8 cellular contexts compared by ENCODE assay signal in genomic region chr17:44326867-44327444, GRCh38. TPM values are rescaled to one million over a fixed set of nuclear protein-coding genes. Genes with fewer than 3 reads are reported as not detected.
DNase-seq lines count a peak whose midpoint lies in the region; ATAC-seq and TF ChIP-seq lines count a peak whose summit lies in the region.

No MANE protein-coding gene starts in this region.

- 21 to 29% (median 25%) methylated on average over 25 to 30 of the region's 30 CpGs for WGBS in adrenal gland, 4 donors

- no peaks in the 10 kb centered on the region for H3K9me3 Mint-ChIP-seq in T-cell

- no peak for TF ChIP-seq CTCF in adrenal gland (IDR thresholded peaks at IDR 0.05)
- TF ChIP-seq CTCF in uterus (IDR thresholded peaks at IDR 0.05): peak in 1 of 4 experiments; percentile 70

- intact Hi-C loops in adrenal gland (cut with DNase I) (loop anchor here in 1 of 2 donors (2.0 kb wide), 1 partner anchor 108 kb away; the partner anchor contains the start of gene UBTF), left cardiac atrium (cut with DNase I) (loop anchor here in 1 of 2 donors (5.0 kb wide), 1 partner anchor 110 kb away; the partner anchor contains the start of gene UBTF), uterus (cut with DNase I; ENCODE audit: low total_unique reads) (no loop called here)

- H3K9me3 ChIP-seq in adrenal gland (replicated peaks in 1 of 3) (no peaks in the 10 kb centered on the region), uterus (no peaks in the 10 kb centered on the region)

- H3K36me3 ChIP-seq in adrenal gland (replicated peaks in 1 of 2) (peaks cover 0 to 6% of the 10 kb centered on the region in 2 donors), uterus (no peaks in the 10 kb centered on the region)

- H3K27ac Mint-ChIP-seq in T-cell: peak overlapping the region; percentile 85 to 88

- no peak for TF ChIP-seq POLR2A in adrenal gland (IDR thresholded peaks at IDR 0.05)
- TF ChIP-seq POLR2A in uterus (IDR thresholded peaks at IDR 0.05): peak in 1 of 2 donors; percentile 8

- no peaks in the 10 kb centered on the region for H3K36me3 Mint-ChIP-seq in T-cell

- H3K27me3 ChIP-seq in adrenal gland (no peaks in the 10 kb centered on the region), uterus (no peaks in the 10 kb centered on the region)

- CTCF ChIA-PET in T-cell (lab: Charles Lee): interaction anchor here in 1 of 2 donors (0.6 to 1.0 kb wide), 9 partner anchors 19 to 203 kb away, joined by 3 to 7 read pairs (median 4); partner anchors contain the start of genes HDAC5, RUNDC3A, TMUB2 and UBTF

- peaks cover 11 to 40% (median 36%) of the 10 kb centered on the region in 3 donors for H3K4me1 Mint-ChIP-seq in T-cell

- peak; percentile 88 for DNase-seq in GF-D8 (lab: John Stamatoyannopoulos, UW)
- peak; percentile 92 for DNase-seq in NCI-H1694 treated with DMSO at 0.1 percent for 48 hours (lab: John Stamatoyannopoulos, UW)
- DNase-seq in T-cell: peak; percentile 84 to 96 (median 92)
- peak; percentile 97 to 98 (median 98) for DNase-seq in adrenal gland
- peak; percentile 97 for DNase-seq in left cardiac atrium
- peak; percentile 92 for DNase-seq in renal cortical epithelial cell (ENCODE audit: low read depth)
- DNase-seq in uterus: peak; percentile 96 to 97

- H3K27me3 Mint-ChIP-seq in T-cell: no peaks in the 10 kb centered on the region

- POLR2A ChIA-PET in T-cell (lab: Charles Lee): interaction anchor here in 1 of 2 donors (0.5 to 0.7 kb wide), 2 partner anchors 125 to 190 kb away, joined by 3 to 10 read pairs; no protein-coding TSS in a partner anchor

- peak overlapping the region; percentile 64 to 94 (median 65) for H3K4me3 Mint-ChIP-seq in T-cell

- H3K4me1 ChIP-seq in adrenal gland (replicated peaks in 1 of 2): peaks cover 17 to 36% of the 10 kb centered on the region in 2 donors
- H3K4me1 ChIP-seq in uterus: peaks cover 0 to 8% of the 10 kb centered on the region in 2 donors

- ATAC-seq in HG02678 (IDR thresholded peaks at IDR 0.05; ENCODE audit: unreplicated experiment) (peak; percentile 59), T-cell (replicated peaks in 1 of 4) (peak; percentile 75 to 82 (median 76)), left cardiac atrium (peak; percentile 84 to 88)

- peak overlapping the region in 2 of 5 donors; percentile 39 to 98 for H3K27ac ChIP-seq in adrenal gland
- H3K27ac ChIP-seq in uterus: peak overlapping the region; percentile 92 to 95

- H3K4me3 ChIP-seq in adrenal gland (peak overlapping the region in 1 of 4 donors; percentile 75), uterus (peak overlapping the region; percentile 9 to 85)

RNA-seq across cellular contexts. Expression of gene SLC25A39, which starts 2.3 kb away (rescaled TPM):
- total RNA-seq in T-cell: 100 to 1,000 TPM in 3 of 5 donors, 10 to 100 TPM in 2; 78.6 to 108 (median 104) TPM
- total RNA-seq in adrenal gland: 100 to 1,000 TPM; 112 to 192 (median 157) TPM
- polyA plus RNA-seq in adrenal gland: 100 to 1,000 TPM in 2 of 3 donors, 10 to 100 TPM in 1; 100.0 to 262 (median 236) TPM
- 10 to 100 TPM; 60.9 to 62.5 TPM for total RNA-seq in left cardiac atrium
- total RNA-seq in renal cortical epithelial cell: 78.7 and 84.9 TPM in 2 replicates
- total RNA-seq in uterus: 10 to 100 TPM; 41.9 to 77.6 (median 50.7) TPM

RNA-seq across cellular contexts. Expression of gene GRN, which starts 18.1 kb away (rescaled TPM):
- total RNA-seq in T-cell: 10 to 100 TPM; 21.0 to 48.3 (median 40.1) TPM
- total RNA-seq in adrenal gland: 100 to 1,000 TPM; 216 to 721 (median 418) TPM
- 100 to 1,000 TPM in 1 of 3 donors, 10 to 100 TPM in 2; 91.7 to 111 (median 93.0) TPM for polyA plus RNA-seq in adrenal gland
- 100 to 1,000 TPM; 190 to 206 TPM for total RNA-seq in left cardiac atrium
- total RNA-seq in renal cortical epithelial cell: 213 and 601 TPM in 2 replicates
- total RNA-seq in uterus: 100 to 1,000 TPM; 101 to 178 (median 120) TPM

RNA-seq across cellular contexts. Expression of gene RUNDC3A, which starts 18.6 kb away (rescaled TPM):
- total RNA-seq in T-cell: under 1 TPM in 3 of 5 donors, not detected in 2; 0.38 to 0.65 (median 0.41) TPM
- total RNA-seq in adrenal gland: 10 to 100 TPM in 2 of 8 donors, 1 to 10 TPM in 6; 1.6 to 26.4 (median 8.6) TPM
- polyA plus RNA-seq in adrenal gland: 100 to 1,000 TPM in 1 of 3 donors, 10 to 100 TPM in 2; 19.3 to 133 (median 38.5) TPM
- 1 to 10 TPM in 1 of 2 donors, under 1 TPM in 1; 0.85 to 1.0 TPM for total RNA-seq in left cardiac atrium
- total RNA-seq in renal cortical epithelial cell: 2.9 and 3.8 TPM in 2 replicates
- under 1 TPM in 1 of 4 donors, not detected in 3; 0.69 TPM for total RNA-seq in uterus

RNA-seq across cellular contexts. Expression of gene FAM171A2, which starts 36.7 kb away (rescaled TPM):
- 1 to 10 TPM in 2 of 5 donors, under 1 TPM in 3; 0.18 to 1.5 (median 0.89) TPM for total RNA-seq in T-cell
- total RNA-seq in adrenal gland: 1 to 10 TPM in 6 of 8 donors, under 1 TPM in 2; 0.79 to 5.4 (median 2.4) TPM
- polyA plus RNA-seq in adrenal gland: 1 to 10 TPM in 1 of 3 donors, under 1 TPM in 2; 0.13 to 2.7 (median 0.54) TPM
- 1 to 10 TPM; 1.2 to 2.4 TPM for total RNA-seq in left cardiac atrium
- total RNA-seq in renal cortical epithelial cell: 2.7 and 2.8 TPM in 2 replicates
- 10 to 100 TPM in 3 of 4 donors, under 1 TPM in 1; 0.77 to 32.1 (median 14.2) TPM for total RNA-seq in uterus

RNA-seq across cellular contexts. Expression of gene SLC4A1, which starts 59.0 kb away (rescaled TPM):
- total RNA-seq in T-cell: not detected
- 1 to 10 TPM in 1 of 8 donors, under 1 TPM in 2, not detected in 5; 0.15 to 1.2 (median 0.18) TPM for total RNA-seq in adrenal gland
- under 1 TPM in 2 of 3 donors, not detected in 1; 0.13 to 0.16 TPM for polyA plus RNA-seq in adrenal gland
- under 1 TPM in 1 of 2 donors, not detected in 1; 0.63 TPM for total RNA-seq in left cardiac atrium
- not detected in 2 replicates for total RNA-seq in renal cortical epithelial cell
- total RNA-seq in uterus: 1 to 10 TPM in 1 of 4 donors, not detected in 3; 8.4 TPM
